ENCODE assay signal across 15 cellular contexts in the genomic region with DNA sequence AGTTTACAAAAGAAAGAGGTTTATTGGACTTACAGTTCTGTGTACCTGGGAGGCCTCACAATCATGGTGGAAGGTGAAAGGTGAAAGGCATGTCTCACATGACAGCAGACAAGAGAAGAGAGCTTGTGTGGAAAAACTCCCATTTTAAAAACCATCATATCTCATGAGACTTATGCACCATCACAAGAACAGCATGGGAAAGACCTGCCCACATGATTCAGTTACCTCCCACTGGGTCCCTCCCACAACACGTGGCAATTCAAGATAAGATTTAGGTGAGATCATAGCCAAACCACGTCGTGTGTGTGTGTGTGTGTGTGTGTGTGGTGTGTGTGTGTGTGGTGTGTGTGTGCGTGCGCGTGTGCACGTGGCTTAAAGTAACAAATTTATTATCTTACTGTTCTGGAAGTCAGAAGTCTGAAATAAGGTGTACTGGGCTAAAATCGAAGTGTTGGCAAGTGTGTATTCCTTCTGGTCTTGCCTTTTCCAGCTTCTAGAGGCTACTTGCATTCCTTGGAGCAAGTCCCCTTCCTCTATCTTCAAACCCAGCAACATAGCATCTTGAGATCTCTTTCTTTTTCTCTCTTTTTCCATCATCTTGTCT. TPM values are rescaled to one million over a fixed set of nuclear protein-coding genes. Genes with fewer than 3 reads are reported as not detected.
DNase-seq lines count a peak whose midpoint lies in the region; ATAC-seq and TF ChIP-seq lines count a peak whose summit lies in the region.
"Had no signal": no experiment of that assay in that cellular context is flagged by ENCODE, and none has a peak within 500 bp of the region (broad histone marks: within the 10 kb centered on the region; RNA-seq: fewer than 3 reads in every experiment).

No MANE protein-coding gene starts in this region.

- H3K36me3 ChIP-seq in BE2C, result no peaks in the 10 kb centered on the region
- H3K36me3 ChIP-seq: transverse colon had no signal

- ATAC-seq in GM18519 (IDR thresholded peaks at IDR 0.05; ENCODE audit: low FRiP score, unreplicated experiment), result no peak
- ATAC-seq: gastrocnemius medialis, T-cell had no signal

- H3K4me3 ChIP-seq in epithelial cell of esophagus (ENCODE audit: low read length), result no peak overlapping the region
- no peak overlapping the region for H3K4me3 ChIP-seq in BE2C (ENCODE audit: low read depth, low read length)
- H3K4me3 ChIP-seq: gastrocnemius medialis, transverse colon had no signal

- no peaks in the 10 kb centered on the region for H3K4me1 ChIP-seq in BE2C

- TF ChIP-seq CTCF in epithelial cell of esophagus (IDR thresholded peaks at IDR 0.05; ENCODE audit: insufficient read depth, low read depth, low read length, missing control alignments) (no peak), BE2C (IDR thresholded peaks at IDR 0.05; ENCODE audit: low read depth, low read length) (no peak)

- no peaks in the 10 kb centered on the region for H3K27me3 ChIP-seq in BE2C
- H3K27me3 ChIP-seq: gastrocnemius medialis, transverse colon had no signal

- no peaks in the 10 kb centered on the region for H3K9me3 ChIP-seq in BE2C
- H3K9me3 ChIP-seq: gastrocnemius medialis, transverse colon had no signal

- peak; percentile 4 for DNase-seq in activated naive CD4-positive, alpha-beta T cell treated with Interleukin-2 at 50 U/mL for 16 hours
- DNase-seq in activated naive CD4-positive, alpha-beta T cell (lab: John Stamatoyannopoulos, UW), result no peak
- DNase-seq in NCI-H226 (peak; percentile 77), epithelial cell of esophagus (ENCODE audit: low read depth) (peak; percentile 14), BE2C (no peak)
- peak; percentile 4 for DNase-seq in stimulated activated CD4-positive, alpha-beta T cell treated with anti-CD3 and anti-CD28 coated beads, Interleukin-4, amount 100 ng/mL, for 24 hours
- no peak for DNase-seq in activated CD8-positive, alpha-beta memory T cell treated with anti-CD3 and anti-CD28 coated beads, Interleukin-2, amount 50 U/mL, for 4 hours
- DNase-seq: activated T-cell treated with anti-CD3 and anti-CD28 coated beads, Interleukin-2, amount 50 U/mL, for 24 hours; COR-L47; gastrocnemius medialis; H9; NCI-H1105 treated with DMSO at 0.1 percent for 48 hours; T-cell; transverse colon had no signal

RNA-seq across cellular contexts. Expression of a gene that starts 48.1 kb away (rescaled TPM):
- polyA plus RNA-seq in BE2C (2012; ENCODE audit: insufficient read depth, insufficient read length, low read depth), result 20.8 TPM

RNA-seq across cellular contexts. Expression of a gene that starts 48.5 kb away (rescaled TPM):
- 66.2 TPM for polyA plus RNA-seq in BE2C (2012; ENCODE audit: insufficient read depth, insufficient read length, low read depth)

Comparison
In these comparisons a context has a peak if more than half of its experiments do, and no peak if none do; other contexts are left out.
1. DNase-seq: peak in activated naive CD4-positive, alpha-beta T cell treated with Interleukin-2 at 50 U/mL for 16 hours (single experiment), NCI-H226 (single experiment), epithelial cell of esophagus (single experiment) and stimulated activated CD4-positive, alpha-beta T cell treated with anti-CD3 and anti-CD28 coated beads, Interleukin-4, amount 100 ng/mL, for 24 hours (single experiment); none in activated naive CD4-positive, alpha-beta T cell (0 of 4), activated CD8-positive, alpha-beta memory T cell treated with anti-CD3 and anti-CD28 coated beads, Interleukin-2, amount 50 U/mL, for 4 hours (single experiment) and BE2C (single experiment).